Comparison of ENCODE assay signal across 11 cellular contexts in the genomic region with DNA sequence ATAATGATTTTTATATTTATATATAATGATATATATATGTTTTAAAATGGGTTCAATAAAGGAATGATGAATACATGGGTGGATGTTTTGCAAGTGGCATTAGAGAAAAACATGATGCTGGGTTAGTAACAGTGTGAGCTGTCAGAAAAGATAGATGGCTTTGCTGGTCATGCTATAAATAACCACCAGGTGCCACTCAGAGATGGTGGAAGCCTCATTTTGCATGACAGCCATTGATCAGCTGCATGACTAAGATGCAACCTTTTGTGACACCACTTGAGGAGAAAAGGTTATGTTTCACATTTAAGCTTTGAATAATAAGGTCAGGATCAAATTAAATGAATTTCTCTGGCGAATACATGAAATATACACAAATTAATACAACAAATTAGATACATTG.
A peak's percentile ranks its signal among the peaks of the same experiment; 100 is the strongest.
DNase-seq lines count a peak whose midpoint lies in the region; ATAC-seq and TF ChIP-seq lines count a peak whose summit lies in the region.
"Had no signal": no experiment of that assay in that cellular context is flagged by ENCODE, and none has a peak within 500 bp of the region (broad histone marks: within the 10 kb centered on the region; RNA-seq: fewer than 3 reads in every experiment).

No MANE protein-coding gene starts in this region.

- DNase-seq in NCI-H748 treated with DMSO at 0.1 percent for 48 hours (lab: John Stamatoyannopoulos, UW) (peak; percentile 11), myocyte (ENCODE audit: low read depth) (peak; percentile 53), ascending aorta (ENCODE audit: low spot score in 2 of 2) (no peak), GOT3 (lab: John Stamatoyannopoulos, UW) (no peak), C1 segment of cervical spinal cord (lab: John Stamatoyannopoulos, UW) (no peak)
- DNase-seq: NCI-H1092 treated with DMSO at 0.1 percent for 48 hours, right lobe of liver, thyroid gland had no signal

- peak; percentile 73 for ATAC-seq in GM18868 (IDR thresholded peaks at IDR 0.05; ENCODE audit: unreplicated experiment)
- peak; percentile 86 for ATAC-seq in HG02938 (IDR thresholded peaks at IDR 0.05; ENCODE audit: unreplicated experiment)
- no peak for ATAC-seq in GM21737 (IDR thresholded peaks at IDR 0.05; ENCODE audit: unreplicated experiment)

- no peaks in the 10 kb centered on the region for H3K9me3 ChIP-seq in ascending aorta
- H3K9me3 ChIP-seq: right lobe of liver, thyroid gland had no signal

- no peaks in the 10 kb centered on the region for H3K4me1 ChIP-seq in ascending aorta
- H3K4me1 ChIP-seq: right lobe of liver, thyroid gland had no signal

- intact Hi-C loops in ascending aorta (cut with DNase I) = no loop called here

- TF ChIP-seq CTCF in ascending aorta (IDR thresholded peaks at IDR 0.05) = no peak

- H3K4me3 ChIP-seq in ascending aorta = no peak overlapping the region
- H3K4me3 ChIP-seq: right lobe of liver, thyroid gland had no signal

- no peaks in the 10 kb centered on the region for H3K27me3 ChIP-seq in ascending aorta
- H3K27me3 ChIP-seq: right lobe of liver, thyroid gland had no signal

- no peaks in the 10 kb centered on the region for H3K36me3 ChIP-seq in ascending aorta
- H3K36me3 ChIP-seq: right lobe of liver, thyroid gland had no signal

- H3K27ac ChIP-seq in ascending aorta = no peak overlapping the region
- H3K27ac ChIP-seq: right lobe of liver, thyroid gland had no signal

Comparison
In these comparisons a context has a peak if more than half of its experiments do, and no peak if none do; other contexts are left out.
1. DNase-seq: peak in NCI-H748 treated with DMSO at 0.1 percent for 48 hours (single experiment) and myocyte (single experiment); none in ascending aorta (0 of 2), GOT3 (single experiment) and C1 segment of cervical spinal cord (0 of 14).